In genomic region chr11:17389205-17389956, GRCh38 we compare ENCODE assay signal across 8 cellular contexts. TPM values are rescaled to one million over a fixed set of nuclear protein-coding genes. Genes with fewer than 3 reads are reported as not detected.
DNase-seq lines count a peak whose midpoint lies in the region; ATAC-seq and TF ChIP-seq lines count a peak whose summit lies in the region.

No MANE protein-coding gene starts in this region.

- peak overlapping the region; percentile 36 to 58 (median 51) for H3K4me3 ChIP-seq in sigmoid colon

- peaks cover 0 to 18% (median 8%) of the 10 kb centered on the region in 4 donors for H3K4me1 ChIP-seq in sigmoid colon

- no peaks in the 10 kb centered on the region for H3K36me3 ChIP-seq in sigmoid colon

- H3K36me3 Mint-ChIP-seq in T-helper 1 cell treated with Interleukin-12 subunit alpha and Interleukin-12 subunit beta and Interleukin-4 antibody, amounts not matched to agents 30 μg/mL and 1 μg/mL, for 36 hours (ENCODE audit: low read depth) = no peaks in the 10 kb centered on the region

- no peak for TF ChIP-seq POLR2A in sigmoid colon (IDR thresholded peaks at IDR 0.05)

- H3K27me3 Mint-ChIP-seq in T-helper 1 cell treated with Interleukin-12 subunit alpha and Interleukin-12 subunit beta and Interleukin-4 antibody, amounts not matched to agents 30 μg/mL and 1 μg/mL, for 36 hours (ENCODE audit: low read depth) = peaks cover 11% of the 10 kb centered on the region

- peak overlapping the region in 1 of 4 donors; percentile 40 for H3K27ac ChIP-seq in sigmoid colon

- peak overlapping the region; percentile 75 for H3K4me3 Mint-ChIP-seq in T-helper 1 cell treated with Interleukin-12 subunit alpha and Interleukin-12 subunit beta and Interleukin-4 antibody, amounts not matched to agents 30 μg/mL and 1 μg/mL, for 36 hours

- WGBS in sigmoid colon, 2 donors = 1 to 3% methylated on average over 53 to 56 of the region's 56 CpGs

- H3K27me3 ChIP-seq in sigmoid colon = no peaks in the 10 kb centered on the region

- H3K27ac Mint-ChIP-seq in T-helper 1 cell treated with Interleukin-12 subunit alpha and Interleukin-12 subunit beta and Interleukin-4 antibody, amounts not matched to agents 30 μg/mL and 1 μg/mL, for 36 hours = no peak overlapping the region

- H3K4me1 Mint-ChIP-seq in T-helper 1 cell treated with Interleukin-12 subunit alpha and Interleukin-12 subunit beta and Interleukin-4 antibody, amounts not matched to agents 30 μg/mL and 1 μg/mL, for 36 hours (ENCODE audit: low read depth) = peaks cover 8% of the 10 kb centered on the region

- ATAC-seq in HG02571 (IDR thresholded peaks at IDR 0.05; ENCODE audit: unreplicated experiment) = peak; percentile 61

- peak in 1 of 4 experiments; percentile 73 for TF ChIP-seq CTCF in sigmoid colon (IDR thresholded peaks at IDR 0.05)

- no peaks in the 10 kb centered on the region for H3K9me3 Mint-ChIP-seq in T-helper 1 cell treated with Interleukin-12 subunit alpha and Interleukin-12 subunit beta and Interleukin-4 antibody, amounts not matched to agents 30 μg/mL and 1 μg/mL, for 36 hours

- DNase-seq in ELF-1 (ENCODE audit: low read depth, low spot score) (peak; percentile 78), NCI-H1105 treated with DMSO at 0.1 percent for 48 hours (lab: John Stamatoyannopoulos, UW) (peak; percentile 88), anterior cingulate cortex (lab: John Stamatoyannopoulos, UW) (peak in 50 of 58 donors; percentile 34 to 86 (median 58)), hypothalamus (lab: John Stamatoyannopoulos, UW) (peak in 42 of 51 donors; percentile 22 to 85 (median 48)), sigmoid colon (peak; percentile 80), OCI-M2 (lab: John Stamatoyannopoulos, UW; ENCODE audit: unreplicated experiment) (no peak)

- no peak for TF ChIP-seq EP300 in sigmoid colon (IDR thresholded peaks at IDR 0.05)

- intact Hi-C loops in sigmoid colon (cut with DNase I) = no loop called here

- H3K9me3 ChIP-seq in sigmoid colon = no peaks in the 10 kb centered on the region

RNA-seq across cellular contexts. Expression of gene KCNJ11, which starts 0.9 kb away (rescaled TPM):
- total RNA-seq in sigmoid colon = under 1 TPM; 0.16 to 0.71 (median 0.34) TPM
- polyA plus RNA-seq in sigmoid colon = 1 to 10 TPM in 1 of 3 donors, under 1 TPM in 2; 0.60 to 1.6 (median 0.92) TPM

RNA-seq across cellular contexts. Expression of gene NCR3LG1, which starts 37.8 kb away (rescaled TPM):
- total RNA-seq in sigmoid colon = 1 to 10 TPM; 1.4 to 2.9 (median 2.1) TPM
- 1 to 10 TPM in 1 of 3 donors, under 1 TPM in 1, not detected in 1; 0.69 to 4.6 TPM for polyA plus RNA-seq in sigmoid colon
